ENCODE assay signal across 9 cellular contexts in genomic region chr20:38601216-38602184, GRCh38. TPM values are rescaled to one million over a fixed set of nuclear protein-coding genes. Genes with fewer than 3 reads are reported as not detected.
DNase-seq lines count a peak whose midpoint lies in the region; ATAC-seq and TF ChIP-seq lines count a peak whose summit lies in the region.
"Had no signal": no experiment of that assay in that cellular context is flagged by ENCODE, and none has a peak within 500 bp of the region (broad histone marks: within the 10 kb centered on the region; RNA-seq: fewer than 3 reads in every experiment).

ARHGAP40 (plus strand) TSS chr20:38601809.

- peak within 1 kb of the TSS in 3 of 10 donors; percentile 9 to 63 (median 16) for H3K4me3 Mint-ChIP-seq in naive thymus-derived CD4-positive, alpha-beta T cell

- peak; percentile 37 for TF ChIP-seq CTCF in cardiac fibroblast (IDR thresholded peaks at IDR 0.05; ENCODE audit: low read depth, low read length)

- H3K4me1 ChIP-seq in naive thymus-derived CD4-positive, alpha-beta T cell (ENCODE audit: control insufficient read depth in 2 of 2, insufficient read depth in 2 of 2, low read length in 2 of 2) = no peaks in the 10 kb centered on the region

- CTCF ChIA-PET in naive thymus-derived CD4-positive, alpha-beta T cell (lab: Charles Lee) = no interaction called here

- POLR2A ChIA-PET in naive thymus-derived CD4-positive, alpha-beta T cell (lab: Charles Lee) = no interaction called here

- ATAC-seq in GM18868 (IDR thresholded peaks at IDR 0.05; ENCODE audit: unreplicated experiment) (peak; percentile 41), GM21367 (IDR thresholded peaks at IDR 0.05; ENCODE audit: unreplicated experiment) (no peak)
- peak; percentile 47 for ATAC-seq in naive thymus-derived CD4-positive, alpha-beta T cell

- no peak within 1 kb of the TSS for H3K27ac ChIP-seq in naive thymus-derived CD4-positive, alpha-beta T cell (ENCODE audit: low read depth, low read length)
- H3K27ac ChIP-seq: pancreas had no signal

- H3K27me3 Mint-ChIP-seq in naive thymus-derived CD4-positive, alpha-beta T cell = peaks cover 51 to 65% (median 63%) of the 10 kb centered on the region in 5 donors

- intact Hi-C loops in naive thymus-derived CD4-positive, alpha-beta T cell (cut with micrococcal nuclease) = no loop called here

- H3K36me3 ChIP-seq in MG63 = no peaks in the 10 kb centered on the region
- H3K36me3 ChIP-seq in naive thymus-derived CD4-positive, alpha-beta T cell (ENCODE audit: control insufficient read depth in 2 of 3, insufficient read depth in 3 of 3, low read length in 3 of 3) = no peaks in the 10 kb centered on the region
- H3K36me3 ChIP-seq: pancreas had no signal

- no peaks in the 10 kb centered on the region for H3K9me3 Mint-ChIP-seq in naive thymus-derived CD4-positive, alpha-beta T cell

- H3K9me3 ChIP-seq in MG63 = no peaks in the 10 kb centered on the region
- H3K9me3 ChIP-seq in naive thymus-derived CD4-positive, alpha-beta T cell (ENCODE audit: control insufficient read depth in 2 of 3, low read length in 3 of 3) = no peaks in the 10 kb centered on the region
- H3K9me3 ChIP-seq: pancreas had no signal

- no peak within 1 kb of the TSS for H3K27ac Mint-ChIP-seq in naive thymus-derived CD4-positive, alpha-beta T cell

- H3K4me1 Mint-ChIP-seq in naive thymus-derived CD4-positive, alpha-beta T cell = peaks cover 0 to 11% (median 6%) of the 10 kb centered on the region in 7 donors

- DNase-seq in MG63 = peak; percentile 42
- peak in 1 of 2 donors; percentile 18 for DNase-seq in cardiac fibroblast (ENCODE audit: low read depth in 2 of 2)
- peak in 1 of 9 donors; percentile 25 for DNase-seq in naive thymus-derived CD4-positive, alpha-beta T cell
- DNase-seq in NCI-H2107 treated with DMSO at 0.1 percent for 48 hours (lab: John Stamatoyannopoulos, UW; ENCODE audit: unreplicated experiment) = no peak
- DNase-seq in inferior parietal cortex (ENCODE audit: extremely low spot score) = no peak

- no peak within 1 kb of the TSS for H3K4me3 ChIP-seq in MG63
- peak within 1 kb of the TSS in 1 of 2 donors; percentile 2 for H3K4me3 ChIP-seq in cardiac fibroblast (replicated peaks in 1 of 2; ENCODE audit: low read depth in 2 of 2, low read length in 2 of 2)
- H3K4me3 ChIP-seq in naive thymus-derived CD4-positive, alpha-beta T cell (ENCODE audit: low read length) = no peak within 1 kb of the TSS
- H3K4me3 ChIP-seq: pancreas had no signal

- no peaks in the 10 kb centered on the region for H3K27me3 ChIP-seq in MG63
- H3K27me3 ChIP-seq in naive thymus-derived CD4-positive, alpha-beta T cell (ENCODE audit: control insufficient read depth in 2 of 2, insufficient read depth in 2 of 2, low read length in 2 of 2) = no peaks in the 10 kb centered on the region

- H3K36me3 Mint-ChIP-seq in naive thymus-derived CD4-positive, alpha-beta T cell = no peaks in the 10 kb centered on the region

RNA-seq across cellular contexts. Expression of gene ARHGAP40, which starts in this region (rescaled TPM):
- not detected in 2 replicates for total RNA-seq in MG63 (2014; rRNA removed; shearing (Covaris generic); ENCODE audit: low replicate concordance)
- total RNA-seq in naive thymus-derived CD4-positive, alpha-beta T cell = not detected
- not detected for polyA plus RNA-seq in naive thymus-derived CD4-positive, alpha-beta T cell
- total RNA-seq: T-helper 1 cell treated with Interleukin-12 subunit alpha and Interleukin-12 subunit beta and Interleukin-4 antibody, amounts not matched to agents 30 ng/mL and 1 ng/mL, for 36 hours had no signal

Comparison
In these comparisons a context has a peak if more than half of its experiments do, and no peak if none do; other contexts are left out.
1. Peak in DNase-seq in MG63; RNA of the gene not detected or under 1 TPM.
2. Peak in ATAC-seq in naive thymus-derived CD4-positive, alpha-beta T cell; RNA of the gene not detected or under 1 TPM.